ENCODE assay signal across 16 cellular contexts in the genomic region with DNA sequence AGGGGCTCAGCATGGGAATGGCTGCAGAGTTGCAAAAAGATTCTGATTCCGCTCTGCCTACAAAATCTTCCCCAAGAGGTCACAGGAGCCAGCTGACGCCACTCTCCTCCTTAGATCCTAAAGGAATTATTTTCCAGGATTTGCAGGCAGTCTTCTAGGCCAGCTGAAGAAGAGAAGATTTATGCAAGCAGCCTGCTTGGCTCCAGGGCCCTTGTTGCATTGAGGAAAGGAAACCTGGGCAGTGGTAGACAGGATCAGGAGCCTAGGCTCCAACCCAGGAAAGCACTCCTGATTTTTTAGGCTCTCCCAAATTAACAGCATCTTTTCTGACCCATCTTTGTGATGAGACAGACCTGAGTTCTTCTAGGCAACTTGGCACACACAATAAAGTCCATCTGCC.
A peak's percentile ranks its signal among the peaks of the same experiment; 100 is the strongest.
DNase-seq lines count a peak whose midpoint lies in the region; ATAC-seq and TF ChIP-seq lines count a peak whose summit lies in the region.
"Had no signal": no experiment of that assay in that cellular context is flagged by ENCODE, and none has a peak within 500 bp of the region (broad histone marks: within the 10 kb centered on the region; RNA-seq: fewer than 3 reads in every experiment).

No MANE protein-coding gene starts in this region.

- CTCF ChIA-PET in activated CD8-positive, alpha-beta memory T cell treated with anti-CD3 and anti-CD28 coated beads, Interleukin-2, amount 10 ng/mL, durations not matched to agents 7 days and 5 days (lab: Charles Lee), result no interaction called here

- peaks cover 0 to 4% (median 0%) of the 10 kb centered on the region in 5 experiments for H3K9me3 Mint-ChIP-seq in brain
- no peaks in the 10 kb centered on the region for H3K9me3 Mint-ChIP-seq in activated CD8-positive, alpha-beta memory T cell treated with anti-CD3 and anti-CD28 coated beads, Interleukin-2, amount 10 ng/mL, durations not matched to agents 7 days and 5 days (ENCODE audit: low read depth)

- H3K27ac Mint-ChIP-seq in brain, result peak overlapping the region; percentile 62 to 97 (median 79)
- H3K27ac Mint-ChIP-seq in activated CD8-positive, alpha-beta memory T cell treated with anti-CD3 and anti-CD28 coated beads, Interleukin-2, amount 10 ng/mL, durations not matched to agents 7 days and 5 days, result no peak overlapping the region

- no peak for ATAC-seq in activated CD8-positive, alpha-beta memory T cell treated with anti-CD3 and anti-CD28 coated beads, Interleukin-2, amount 10 ng/mL, durations not matched to agents 7 days and 5 days
- no peak for ATAC-seq in right cardiac atrium

- peaks cover 5% of the 10 kb centered on the region for H3K27me3 Mint-ChIP-seq in brain
- H3K27me3 Mint-ChIP-seq in activated CD8-positive, alpha-beta memory T cell treated with anti-CD3 and anti-CD28 coated beads, Interleukin-2, amount 10 ng/mL, durations not matched to agents 7 days and 5 days, result no peaks in the 10 kb centered on the region

- WGBS in right cardiac atrium, result 75% methylated on average over 2 of the region's 2 CpGs

- DNase-seq in NCI-H82 (lab: John Stamatoyannopoulos, UW) (peak; percentile 43), NCI-H82 treated with DMSO at 0.1 percent for 48 hours (lab: John Stamatoyannopoulos, UW; ENCODE audit: unreplicated experiment) (no peak), left kidney (ENCODE audit: low read depth, low spot score) (peak; percentile 67), NCI-H2081 treated with DMSO at 0.1 percent for 48 hours (lab: John Stamatoyannopoulos, UW) (no peak), HPDE6-E6E7 (ENCODE audit: extremely low spot score) (no peak), right cardiac atrium (no peak)
- no peak for DNase-seq in activated CD8-positive, alpha-beta memory T cell treated with anti-CD3 and anti-CD28 coated beads, Interleukin-2, amount 10 ng/mL, durations not matched to agents 7 days and 5 days
- DNase-seq: DMS 273 treated with DMSO at 0.1 percent for 48 hours, KBM-7, MV-4-11, NCI-H1417 treated with DMSO at 0.1 percent for 48 hours, NCI-H526 treated with DMSO at 0.1 percent for 48 hours, RPMI8226, SIG-M5 had no signal

- H3K36me3 Mint-ChIP-seq in brain, result no peaks in the 10 kb centered on the region
- H3K36me3 Mint-ChIP-seq in activated CD8-positive, alpha-beta memory T cell treated with anti-CD3 and anti-CD28 coated beads, Interleukin-2, amount 10 ng/mL, durations not matched to agents 7 days and 5 days, result no peaks in the 10 kb centered on the region

- H3K4me1 Mint-ChIP-seq in brain, result peaks cover 66% of the 10 kb centered on the region
- no peaks in the 10 kb centered on the region for H3K4me1 Mint-ChIP-seq in activated CD8-positive, alpha-beta memory T cell treated with anti-CD3 and anti-CD28 coated beads, Interleukin-2, amount 10 ng/mL, durations not matched to agents 7 days and 5 days

- intact Hi-C loops in right cardiac atrium (cut with DNase I), result no loop called here

- H3K27ac ChIP-seq in right cardiac atrium (ENCODE audit: low read length), result no peak overlapping the region

- TF ChIP-seq CTCF in brain (conservative IDR thresholded peaks at IDR 0.05), result no peak

- no peak overlapping the region for H3K4me3 ChIP-seq in right cardiac atrium (ENCODE audit: low read length)
- H3K4me3 ChIP-seq: HAP-1 had no signal

- H3K27me3 ChIP-seq in right cardiac atrium (ENCODE audit: control insufficient read depth, insufficient read depth), result no peaks in the 10 kb centered on the region

- H3K4me1 ChIP-seq in right cardiac atrium (ENCODE audit: control insufficient read depth, insufficient read depth, low read length), result no peaks in the 10 kb centered on the region
- H3K4me1 ChIP-seq: HAP-1 had no signal

- H3K9me3 ChIP-seq in right cardiac atrium (ENCODE audit: control insufficient read depth, low read length), result no peaks in the 10 kb centered on the region
- H3K9me3 ChIP-seq: HAP-1 had no signal

- peak overlapping the region in 4 of 5 experiments; percentile 10 to 73 (median 42) for H3K4me3 Mint-ChIP-seq in brain
- no peak overlapping the region for H3K4me3 Mint-ChIP-seq in activated CD8-positive, alpha-beta memory T cell treated with anti-CD3 and anti-CD28 coated beads, Interleukin-2, amount 10 ng/mL, durations not matched to agents 7 days and 5 days

Comparison
In these comparisons a context has a peak if more than half of its experiments do, and no peak if none do; other contexts are left out.
1. DNase-seq: peak in NCI-H82 (single experiment) and left kidney (single experiment); none in NCI-H82 treated with DMSO at 0.1 percent for 48 hours (single experiment), NCI-H2081 treated with DMSO at 0.1 percent for 48 hours (single experiment), HPDE6-E6E7 (single experiment), activated CD8-positive, alpha-beta memory T cell treated with anti-CD3 and anti-CD28 coated beads, Interleukin-2, amount 10 ng/mL, durations not matched to agents 7 days and 5 days (single experiment) and right cardiac atrium (0 of 3).